ENCODE assay signal across 22 cellular contexts in the genomic region with DNA sequence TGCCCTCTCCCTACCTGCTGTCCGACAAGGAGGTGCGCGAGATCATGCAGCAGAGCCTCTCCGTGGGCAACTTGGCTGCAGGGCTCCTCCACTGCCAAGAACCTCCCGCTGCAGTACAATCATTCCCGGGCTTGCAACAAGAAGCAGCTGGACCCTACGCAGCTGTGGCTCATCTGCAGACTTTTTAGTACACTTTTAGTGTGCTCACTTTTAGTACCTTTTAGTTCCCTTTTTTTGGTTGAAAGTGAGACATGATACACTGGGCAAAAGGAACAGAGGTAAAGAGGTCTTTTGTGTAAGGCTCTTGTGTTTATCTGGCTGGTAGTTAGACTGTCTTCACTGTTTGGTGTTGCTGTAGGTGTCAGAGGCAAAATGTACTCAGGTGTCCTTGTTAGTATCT. TPM values are rescaled to one million over a fixed set of nuclear protein-coding genes. Genes with fewer than 3 reads are reported as not detected.
DNase-seq lines count a peak whose midpoint lies in the region; ATAC-seq and TF ChIP-seq lines count a peak whose summit lies in the region.
"Had no signal": no experiment of that assay in that cellular context is flagged by ENCODE, and none has a peak within 500 bp of the region (broad histone marks: within the 10 kb centered on the region; RNA-seq: fewer than 3 reads in every experiment).

No MANE protein-coding gene starts in this region.

- CTCF ChIA-PET in GM10248 (lab: Yijun Ruan, JAX): interaction anchor here (10.7 kb wide), 1 partner anchor 33 kb away, joined by 68 read pairs; no protein-coding TSS in a partner anchor

- TF ChIP-seq CTCF in GM10248 (IDR thresholded peaks at IDR 0.05; ENCODE audit: control extremely low read depth, extremely low read depth, low read depth, missing control alignments) (no peak), GM20000 (IDR thresholded peaks at IDR 0.05; ENCODE audit: extremely low read depth, missing control alignments) (no peak), lung (IDR thresholded peaks at IDR 0.05; ENCODE audit: control extremely low read depth, extremely low read depth) (no peak)

- H3K36me3 ChIP-seq in lung (ENCODE audit: control insufficient read depth in 2 of 2, insufficient read depth in 2 of 2, low read length in 2 of 2): no peaks in the 10 kb centered on the region
- H3K36me3 ChIP-seq: Peyer's patch, SJSA1 had no signal

- peak; percentile 24 for ATAC-seq in lung (ENCODE audit: insufficient read depth, low FRiP score)
- no peak for ATAC-seq in GM18511 (IDR thresholded peaks at IDR 0.05; ENCODE audit: unreplicated experiment)
- ATAC-seq: CD8-positive, alpha-beta T cell had no signal

- POLR2A ChIA-PET in GM10248 (lab: Yijun Ruan, JAX): no interaction called here

- 94 to 96% methylated on average over 7 of the region's 7 CpGs for WGBS in lung, 2 donors

- no peak overlapping the region for H3K4me3 ChIP-seq in lung
- H3K4me3 ChIP-seq: Peyer's patch, SJSA1 had no signal

- no peaks in the 10 kb centered on the region for H3K4me1 ChIP-seq in lung (ENCODE audit: control insufficient read depth in 2 of 2, insufficient read depth in 2 of 2, low read length in 2 of 2)
- H3K4me1 ChIP-seq: Peyer's patch, SJSA1 had no signal

- DNase-seq in GM10248 (ENCODE audit: extremely low spot score) (peak; percentile 35), GM20000 (ENCODE audit: low spot score) (peak; percentile 45), MV-4-11 (lab: John Stamatoyannopoulos, UW) (peak; percentile 7), lung (ENCODE audit: low spot score) (no peak), UCSD-AML1 (lab: John Stamatoyannopoulos, UW; ENCODE audit: unreplicated experiment) (no peak), NCI-H526 (lab: John Stamatoyannopoulos, UW) (no peak)
- DNase-seq: AML-193; C1 segment of cervical spinal cord; Calu3; CD8-positive, alpha-beta T cell; DMS153; Kasumi-1; NCI-H1092 treated with DMSO at 0.1 percent for 48 hours; NCI-H1436 treated with DMSO at 0.1 percent for 48 hours; NCI-H2029 treated with DMSO at 0.1 percent for 48 hours; NCI-H226; NCI-H510A treated with DMSO at 0.1 percent for 48 hours; NCI-H774; Peyer's patch; T-helper 1 cell had no signal

- peaks cover 0 to 17% of the 10 kb centered on the region in 2 donors for H3K9me3 ChIP-seq in lung (ENCODE audit: control insufficient read depth in 2 of 2, insufficient read depth in 1 of 2, low read length in 1 of 2)
- H3K9me3 ChIP-seq: Peyer's patch had no signal

- H3K27ac ChIP-seq in lung (ENCODE audit: low read depth in 1 of 2, low read length in 1 of 2): no peak overlapping the region
- H3K27ac ChIP-seq: Peyer's patch, SJSA1 had no signal

- no peaks in the 10 kb centered on the region for H3K27me3 ChIP-seq in lung (ENCODE audit: control insufficient read depth, insufficient read depth)
- H3K27me3 ChIP-seq: Peyer's patch, SJSA1 had no signal

RNA-seq across cellular contexts. Expression of a gene that starts 58.1 kb away (rescaled TPM):
- total RNA-seq in lung: 100 to 1,000 TPM in 1 of 2 donors, 10 to 100 TPM in 1; 64.7 to 137 TPM
- 10 to 100 TPM; 20.8 to 52.4 TPM for polyA plus RNA-seq in lung

Comparison
In these comparisons a context has a peak if more than half of its experiments do, and no peak if none do; other contexts are left out.
1. DNase-seq: peak in GM10248 (single experiment), GM20000 (single experiment) and MV-4-11 (single experiment); none in lung (single experiment), UCSD-AML1 (single experiment) and NCI-H526 (0 of 2).